In the genomic region with DNA sequence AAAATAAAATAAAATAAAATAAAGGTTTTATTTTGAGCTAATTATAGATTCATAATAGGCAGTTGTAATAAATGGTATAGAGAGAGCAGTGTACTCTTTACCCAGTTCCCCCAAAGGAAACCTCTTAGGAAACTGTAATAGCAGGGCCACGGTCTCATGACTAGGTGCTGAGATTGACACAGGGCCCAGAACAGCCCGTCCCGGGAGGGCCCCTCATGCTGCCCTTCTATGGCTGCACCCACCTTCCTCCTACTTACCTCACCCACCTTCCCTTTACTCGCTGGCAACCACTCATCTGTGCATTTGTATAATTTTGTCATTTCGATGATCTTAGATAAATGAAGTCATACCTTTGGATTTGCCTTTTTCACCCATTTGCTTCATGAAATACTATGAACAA, we compare ENCODE assay signal across 33 cellular contexts. TPM values are rescaled to one million over a fixed set of nuclear protein-coding genes. Genes with fewer than 3 reads are reported as not detected.
"Had no signal": no experiment of that assay in that cellular context is flagged by ENCODE, and none has a peak within 500 bp of the region (broad histone marks: within the 10 kb centered on the region; RNA-seq: fewer than 3 reads in every experiment).

No MANE protein-coding gene starts in this region.

- H3K36me3 ChIP-seq: adrenal gland, breast epithelium had no signal

- H3K4me2 ChIP-seq: KMS-11, PC-9 had no signal

- H3K27ac ChIP-seq: adrenal gland, body of pancreas, breast epithelium, KMS-11, PC-9, RWPE1 had no signal

- DNase-seq: activated B cell treated with CpG ODN at 0.5 μM for 24 hours; activated CD4-positive, alpha-beta T cell treated with anti-CD3 and anti-CD28 coated beads for 48 hours; activated CD4-positive, alpha-beta T cell treated with anti-CD3 and anti-CD28 coated beads, Interleukin-2, amount 50 U/mL, for 4 hours; activated CD4-positive, CD25-positive, alpha-beta regulatory T cell treated with anti-CD3 and anti-CD28 coated beads, Interleukin-2, amount 50 U/mL, for 72 hours; activated CD8-positive, alpha-beta T cell treated with anti-CD3 and anti-CD28 coated beads for 36 hours; activated gamma-delta T cell treated with Interleukin-2 at 50 U/mL for 16 hours; activated naive CD4-positive, alpha-beta T cell treated with anti-CD3 and anti-CD28 coated beads for 36 hours; activated T-cell treated with anti-CD3 and anti-CD28 coated beads, Interleukin-2, amount 50 U/mL, for 1 hour; activated T-cell treated with anti-CD3 and anti-CD28 coated beads, Interleukin-2, amount 50 U/mL, for 72 hours; adrenal gland; body of pancreas; cerebellar nuclear complex; MM.1S; MV-4-11; NCI-H1092; NCI-H1436 treated with DMSO at 0.1 percent for 48 hours; NCI-H1694 treated with DMSO at 0.1 percent for 48 hours; NCI-H2029; NCI-H345; NCI-H524 treated with DMSO at 0.1 percent for 48 hours; PC-9 had no signal

- FAIRE-seq: astrocyte, RCC 7860, TTC549 had no signal

- H2AFZ ChIP-seq: PC-9 had no signal

- H3K4me1 ChIP-seq: adrenal gland, body of pancreas, breast epithelium had no signal

- ATAC-seq: activated CD8-positive, alpha-beta T cell treated with anti-CD3 and anti-CD28 coated beads for 36 hours; activated naive CD4-positive, alpha-beta T cell treated with anti-CD3 and anti-CD28 coated beads, Interleukin-2, amount 50 U/mL, for 72 hours; activated T-cell treated with anti-CD3 and anti-CD28 coated beads, Interleukin-2, amount 50 U/mL, for 72 hours; activated T-helper 17 cell treated with anti-CD3 and anti-CD28 coated beads, Interleukin-2, amount 50 U/mL, for 72 hours; body of pancreas; Right ventricle myocardium inferior had no signal

- H3K9me3 ChIP-seq: adrenal gland, body of pancreas had no signal

- H3K4me3 ChIP-seq: adrenal gland, body of pancreas, breast epithelium, PC-9 had no signal

- H3K27me3 ChIP-seq: adrenal gland, body of pancreas had no signal

- H3K9ac ChIP-seq: KMS-11 had no signal

RNA-seq across cellular contexts. Expression of a gene that starts 16.1 kb away (rescaled TPM):
- total RNA-seq: activated CD8-positive, alpha-beta memory T cell treated with anti-CD3 and anti-CD28 coated beads for 36 hours; activated CD8-positive, alpha-beta T cell treated with anti-CD3 and anti-CD28 coated beads for 36 hours; LHCN-M2; NCI-H460; PC-9 had no signal
